ENCODE assay signal across 26 cellular contexts in the genomic region with DNA sequence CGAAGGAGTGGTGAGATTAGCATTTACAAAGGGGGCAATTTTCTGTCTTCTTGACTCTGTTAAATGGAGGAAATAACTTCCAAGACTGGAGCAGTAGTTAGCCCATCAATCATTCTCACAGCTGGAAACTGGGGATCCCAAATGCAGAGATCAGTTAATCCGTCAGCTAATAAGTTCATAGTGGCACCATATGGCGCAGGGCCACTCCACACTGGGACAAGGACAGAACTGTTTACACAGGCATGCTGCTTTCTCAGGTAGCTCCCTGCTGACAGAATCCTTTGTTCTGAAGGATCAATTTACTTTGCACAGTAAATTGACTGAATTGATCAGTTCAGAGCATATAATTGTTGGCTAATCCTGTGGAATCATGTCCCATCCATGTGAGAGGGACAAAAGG.
A peak's percentile ranks its signal among the peaks of the same experiment; 100 is the strongest.
DNase-seq lines count a peak whose midpoint lies in the region; ATAC-seq and TF ChIP-seq lines count a peak whose summit lies in the region.
"Had no signal": no experiment of that assay in that cellular context is flagged by ENCODE, and none has a peak within 500 bp of the region (broad histone marks: within the 10 kb centered on the region; RNA-seq: fewer than 3 reads in every experiment).

No MANE protein-coding gene starts in this region.

- H4K20me1 ChIP-seq in neural progenitor cell (ENCODE audit: low read depth), result peaks cover 6% of the 10 kb centered on the region

- peaks cover 6% of the 10 kb centered on the region for H3K9me3 Mint-ChIP-seq in neural progenitor cell
- H3K9me3 Mint-ChIP-seq: activated B cell treated with CpG ODN at 0.5 μM for 24 hours; dendritic cell treated with granulocyte-macrophage colony-stimulating factor and Interleukin-4, amounts not matched to agents 40 ng/mL and 50 ng/mL, for 4 days had no signal

- H3K27me3 Mint-ChIP-seq in neural progenitor cell (ENCODE audit: insufficient read depth, low read depth), result peaks cover 26% of the 10 kb centered on the region
- H3K27me3 Mint-ChIP-seq: activated B cell treated with CpG ODN at 0.5 μM for 24 hours; dendritic cell treated with granulocyte-macrophage colony-stimulating factor and Interleukin-4, amounts not matched to agents 40 ng/mL and 50 ng/mL, for 4 days; natural killer cell treated with Interleukin-12 subunit alpha and Interleukin-12 subunit beta and Interleukin-15 and Interleukin-18, amount 100 ng/mL, for 72 hours had no signal

- no peak overlapping the region for H3K4me3 ChIP-seq in neural progenitor cell
- H3K4me3 ChIP-seq: cardiac muscle cell, gastrocnemius medialis, hepatocyte, testis, uterus had no signal

- peak overlapping the region; percentile 37 for H3K4me3 Mint-ChIP-seq in neural progenitor cell
- H3K4me3 Mint-ChIP-seq: activated B cell treated with CpG ODN at 0.5 μM for 24 hours; dendritic cell treated with granulocyte-macrophage colony-stimulating factor and Interleukin-4, amounts not matched to agents 40 ng/mL and 50 ng/mL, for 4 days; natural killer cell treated with Interleukin-12 subunit alpha and Interleukin-12 subunit beta and Interleukin-15 and Interleukin-18, amount 100 ng/mL, for 72 hours had no signal

- no peak for ATAC-seq in HG03520 (IDR thresholded peaks at IDR 0.05; ENCODE audit: unreplicated experiment)
- ATAC-seq: gastrocnemius medialis; natural killer cell treated with Interleukin-12 subunit alpha and Interleukin-12 subunit beta and Interleukin-15 and Interleukin-18, amount 100 ng/mL, for 72 hours; sciatic nerve had no signal

- no peaks in the 10 kb centered on the region for H3K27me3 ChIP-seq in neural progenitor cell
- H3K27me3 ChIP-seq: cardiac muscle cell, gastrocnemius medialis, hepatocyte, testis, uterus had no signal

- peak overlapping the region; percentile 50 for H3K4me2 ChIP-seq in neural progenitor cell
- H3K4me2 ChIP-seq: hepatocyte had no signal

- no peak overlapping the region for H3K27ac ChIP-seq in neural progenitor cell
- H3K27ac ChIP-seq: cardiac muscle cell, gastrocnemius medialis, hepatocyte, testis, uterus had no signal

- H3K9ac ChIP-seq in neural progenitor cell, result no peak overlapping the region

- H2AFZ ChIP-seq in neural progenitor cell (replicated peaks), result no peak overlapping the region
- H2AFZ ChIP-seq: hepatocyte had no signal

- H3K79me2 ChIP-seq in neural progenitor cell (ENCODE audit: low read depth), result no peaks in the 10 kb centered on the region
- H3K79me2 ChIP-seq: hepatocyte had no signal

- TF ChIP-seq CTCF in neural progenitor cell (IDR thresholded peaks at IDR 0.05), result no peak

- DNase-seq in ELF-1 (ENCODE audit: low read depth, low spot score) (peak; percentile 39), NCI-H2171 treated with DMSO at 0.1 percent for 48 hours (lab: John Stamatoyannopoulos, UW) (peak; percentile 76), NCI-H82 (lab: John Stamatoyannopoulos, UW) (peak; percentile 93), neural progenitor cell (ENCODE audit: low spot score) (peak; percentile 71), RKO (ENCODE audit: low spot score) (no peak), putamen (ENCODE audit: low spot score) (no peak)
- DNase-seq: activated B cell treated with CpG ODN at 0.5 μM for 24 hours; activated CD4-positive, alpha-beta T cell treated with anti-CD3 and anti-CD28 coated beads, Interleukin-2, amount 50 U/mL, for 4 hours; activated naive CD4-positive, alpha-beta T cell treated with anti-CD3 and anti-CD28 coated beads, Interleukin-2, amount 50 U/mL, for 16 hours; amygdala; C1 segment of cervical spinal cord; gastrocnemius medialis; Karpas-422; MV-4-11; NCI-H187 treated with DMSO at 0.1 percent for 48 hours; NCI-H526 treated with DMSO at 0.1 percent for 48 hours; OCI-M1; stimulated activated naive CD4-positive, alpha-beta T cell treated with Interleukin-2 at 50 U/mL for 16 hours; testis; uterus had no signal

- H3K36me3 ChIP-seq in neural progenitor cell, result no peaks in the 10 kb centered on the region
- H3K36me3 ChIP-seq: cardiac muscle cell, gastrocnemius medialis, uterus had no signal

- H3K27ac Mint-ChIP-seq in neural progenitor cell, result no peak overlapping the region
- H3K27ac Mint-ChIP-seq: activated B cell treated with CpG ODN at 0.5 μM for 24 hours; dendritic cell treated with granulocyte-macrophage colony-stimulating factor and Interleukin-4, amounts not matched to agents 40 ng/mL and 50 ng/mL, for 4 days; natural killer cell treated with Interleukin-12 subunit alpha and Interleukin-12 subunit beta and Interleukin-15 and Interleukin-18, amount 100 ng/mL, for 72 hours had no signal

- H3K9me3 ChIP-seq in neural progenitor cell (ENCODE audit: low read depth), result no peaks in the 10 kb centered on the region
- H3K9me3 ChIP-seq: gastrocnemius medialis, testis, uterus had no signal

- H3K36me3 Mint-ChIP-seq in neural progenitor cell, result no peaks in the 10 kb centered on the region
- H3K36me3 Mint-ChIP-seq: natural killer cell treated with Interleukin-12 subunit alpha and Interleukin-12 subunit beta and Interleukin-15 and Interleukin-18, amount 100 ng/mL, for 72 hours had no signal

- H3K4me1 ChIP-seq in neural progenitor cell, result peaks cover 59% of the 10 kb centered on the region
- H3K4me1 ChIP-seq: gastrocnemius medialis, testis, uterus had no signal

- peaks cover 25% of the 10 kb centered on the region for H3F3A ChIP-seq in neural progenitor cell (ENCODE audit: low read depth)

- H3K4me1 Mint-ChIP-seq in neural progenitor cell, result peaks cover 22% of the 10 kb centered on the region
- H3K4me1 Mint-ChIP-seq: activated B cell treated with CpG ODN at 0.5 μM for 24 hours had no signal

Comparison
In these comparisons a context has a peak if more than half of its experiments do, and no peak if none do; other contexts are left out.
1. DNase-seq: peak in ELF-1 (single experiment), NCI-H2171 treated with DMSO at 0.1 percent for 48 hours (single experiment), NCI-H82 (single experiment) and neural progenitor cell (single experiment); none in RKO (single experiment) and putamen (single experiment).